Comparison of ENCODE assay signal across 1 cellular context in the genomic region with DNA sequence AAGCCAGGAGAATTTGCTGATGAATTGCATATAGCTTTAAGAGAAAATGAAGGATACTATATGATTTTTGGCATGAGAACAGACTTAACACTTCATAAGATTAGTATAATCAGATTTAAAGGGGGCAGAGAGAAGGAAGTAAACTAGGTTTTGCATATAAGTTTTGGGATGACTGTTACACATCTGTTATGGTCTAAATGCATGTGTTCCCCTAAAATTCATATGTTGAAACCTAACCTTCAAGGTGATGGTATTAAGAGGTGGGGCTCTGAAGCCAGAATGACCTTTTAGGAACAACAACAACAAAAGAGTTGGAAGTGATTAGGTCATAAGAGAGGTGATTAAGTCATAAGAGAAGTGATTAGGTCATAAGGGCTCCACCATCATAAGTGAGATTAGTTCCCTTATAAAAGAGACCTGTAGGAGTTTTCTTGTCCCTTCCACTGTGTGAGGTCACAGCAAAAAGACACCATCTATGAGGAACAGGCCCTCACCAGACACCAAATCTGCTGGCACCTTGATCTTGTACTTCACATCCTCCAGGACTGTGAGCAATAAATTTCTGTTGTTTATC.
TF ChIP-seq lines count a peak whose summit lies in the region.

No MANE protein-coding gene starts in this region.

TF ChIP-seq in K562, 482 proteins besides CTCF, POLR2A, EP300 and RAD21:
- TF ChIP-seq CREB1 (IDR thresholded peaks at IDR 0.05) (no peak), CREB1 (CRISPR knock-in tag; IDR thresholded peaks at IDR 0.05) (peak; percentile 69; the same call in 1 of the 2 replicates), FOXJ2 (tag; IDR thresholded peaks at IDR 0.05) (no peak), ATF1 (CRISPR knock-in tag; IDR thresholded peaks at IDR 0.05) (no peak), ATF1 (tag; IDR thresholded peaks at IDR 0.05) (0 out of 2 replicates have a peak, but pooled peaks have one; percentile 39), FOXP1 (CRISPR knock-in tag; IDR thresholded peaks at IDR 0.05) (no peak), CREM (IDR thresholded peaks at IDR 0.05; ENCODE audit: low read depth) (peak; percentile 31; the same call in 1 of the 2 replicates), GTF2E2 (tag; IDR thresholded peaks at IDR 0.05) (no peak)
